25 cellular contexts compared by ENCODE assay signal in the genomic region with DNA sequence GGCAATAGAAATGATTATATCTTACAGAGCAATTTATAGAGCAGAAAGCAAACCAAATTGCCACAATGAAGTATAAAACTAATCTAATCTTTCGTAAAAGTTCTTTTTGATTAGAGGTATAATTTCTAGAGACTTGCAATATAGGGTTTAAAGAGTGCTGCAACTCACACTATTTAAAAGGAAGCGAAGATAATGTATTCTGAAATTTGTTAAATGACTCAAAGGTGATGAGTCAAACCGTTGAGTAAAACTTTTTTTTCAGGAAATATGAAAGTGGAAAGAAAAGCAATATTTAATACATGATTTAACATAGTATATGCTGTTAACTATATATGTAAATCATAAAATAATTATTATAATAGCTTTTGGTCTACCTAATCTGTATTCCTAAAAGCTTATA.
DNase-seq lines count a peak whose midpoint lies in the region; ATAC-seq, FAIRE-seq and TF ChIP-seq lines count a peak whose summit lies in the region.
"Had no signal": no experiment of that assay in that cellular context is flagged by ENCODE, and none has a peak within 500 bp of the region (broad histone marks: within the 10 kb centered on the region; RNA-seq: fewer than 3 reads in every experiment).

No MANE protein-coding gene starts in this region.

- H3K4me3 ChIP-seq in cardiac fibroblast (replicated peaks in 1 of 2; ENCODE audit: low read depth in 2 of 2, low read length in 2 of 2) (no peak overlapping the region), small intestine (ENCODE audit: low read depth in 1 of 2, low read length in 2 of 2) (no peak overlapping the region)
- H3K4me3 ChIP-seq: BLaER1 treated with 17β-estradiol and CSF1 and Interleukin-3, amounts not matched to agents 10 nM and 100 nM; gastroesophageal sphincter; hepatocyte; lower lobe of right lung; SK-N-MC; transverse colon had no signal

- no peaks in the 10 kb centered on the region for H3K9me3 ChIP-seq in small intestine (ENCODE audit: control insufficient read depth, low read depth)
- H3K9me3 ChIP-seq: BLaER1 treated with 17β-estradiol and CSF1 and Interleukin-3, amounts not matched to agents 10 nM and 100 nM; gastroesophageal sphincter; lower lobe of right lung; transverse colon had no signal

- 58 to 71% (median 61%) methylated on average over 3 of the region's 3 CpGs for whole genome bisulfite sequencing in small intestine, 3 donors

- no peaks in the 10 kb centered on the region for H3K36me3 ChIP-seq in small intestine (ENCODE audit: control insufficient read depth in 2 of 2, insufficient read depth in 2 of 2, low read length in 2 of 2)
- H3K36me3 ChIP-seq: BLaER1 treated with 17β-estradiol and CSF1 and Interleukin-3, amounts not matched to agents 10 nM and 100 nM; gastroesophageal sphincter; transverse colon had no signal

- no peaks in the 10 kb centered on the region for H3K27me3 ChIP-seq in small intestine (ENCODE audit: control insufficient read depth in 2 of 2, insufficient read depth in 2 of 2, low read length in 2 of 2)
- H3K27me3 ChIP-seq: BLaER1 treated with 17β-estradiol and CSF1 and Interleukin-3, amounts not matched to agents 10 nM and 100 nM; gastroesophageal sphincter; hepatocyte; transverse colon had no signal

- TF ChIP-seq CTCF in cardiac fibroblast (IDR thresholded peaks at IDR 0.05; ENCODE audit: low read depth, low read length) = no peak

- TF ChIP-seq POLR2A in H54 (IDR thresholded peaks at IDR 0.05; ENCODE audit: low read depth, low read length) = no peak

- H3K4me1 ChIP-seq in small intestine (ENCODE audit: control insufficient read depth in 2 of 2, insufficient read depth in 1 of 2, low read depth in 1 of 2, low read length in 1 of 2) = no peaks in the 10 kb centered on the region
- H3K4me1 ChIP-seq: gastroesophageal sphincter, lower lobe of right lung, transverse colon had no signal

- no peak for ATAC-seq in GM21526 (IDR thresholded peaks at IDR 0.05; ENCODE audit: low FRiP score, unreplicated experiment)
- ATAC-seq: gastroesophageal sphincter; lower lobe of right lung; naive thymus-derived CD4-positive, alpha-beta T cell had no signal

- H3K27ac ChIP-seq in small intestine (ENCODE audit: low read depth in 1 of 2, low read length in 1 of 2) = no peak overlapping the region
- H3K27ac ChIP-seq: BLaER1 treated with 17β-estradiol and CSF1 and Interleukin-3, amounts not matched to agents 10 nM and 100 nM; gastroesophageal sphincter; hepatocyte; lower lobe of right lung; SK-N-MC; transverse colon had no signal

- DNase-seq in HCEC 1CT = peak; percentile 33
- peak; percentile 39 for DNase-seq in LHCN-M2 (ENCODE audit: low read depth)
- DNase-seq in cardiac fibroblast (ENCODE audit: low read depth in 2 of 2) = peak; percentile 5 to 63
- DNase-seq in small intestine = no peak
- no peak for DNase-seq in H54 (ENCODE audit: insufficient read length, low spot score)
- DNase-seq in NCI-H748 treated with DMSO at 0.1 percent for 48 hours (lab: John Stamatoyannopoulos, UW) = no peak
- DNase-seq: activated gamma-delta T cell; activated naive CD8-positive, alpha-beta T cell treated with anti-CD3 and anti-CD28 coated beads, Interleukin-2, amount 10 ng/mL, durations not matched to agents 7 days and 5 days; activated T-cell treated with anti-CD3 and anti-CD28 coated beads, Interleukin-2, amount 50 U/mL, for 24 hours; central memory CD4-positive, alpha-beta T cell; GOT3; lower lobe of right lung; naive thymus-derived CD4-positive, alpha-beta T cell; NCI-H146; NCI-H774; stimulated activated CD4-positive, alpha-beta T cell treated with anti-CD3 and anti-CD28 coated beads, Interleukin-15, amount 100 ng/mL, for 24 hours; stimulated activated CD4-positive, alpha-beta T cell treated with anti-CD3 and anti-CD28 coated beads, Interleukin-4, amount 100 ng/mL, for 4 hours; transverse colon had no signal

- FAIRE-seq in small intestine (lab: Jason Lieb, UNC) (peak; percentile 23), H54 (lab: Jason Lieb, UNC) (no peak)
- FAIRE-seq: astrocyte, TTC549 had no signal

Comparison
In these comparisons a context has a peak if more than half of its experiments do, and no peak if none do; other contexts are left out.
1. DNase-seq: peak in HCEC 1CT (single experiment), LHCN-M2 (single experiment) and cardiac fibroblast (2 of 2); none in small intestine (single experiment), H54 (single experiment) and NCI-H748 treated with DMSO at 0.1 percent for 48 hours (single experiment).